8 cellular contexts compared by ENCODE assay signal in the genomic region with DNA sequence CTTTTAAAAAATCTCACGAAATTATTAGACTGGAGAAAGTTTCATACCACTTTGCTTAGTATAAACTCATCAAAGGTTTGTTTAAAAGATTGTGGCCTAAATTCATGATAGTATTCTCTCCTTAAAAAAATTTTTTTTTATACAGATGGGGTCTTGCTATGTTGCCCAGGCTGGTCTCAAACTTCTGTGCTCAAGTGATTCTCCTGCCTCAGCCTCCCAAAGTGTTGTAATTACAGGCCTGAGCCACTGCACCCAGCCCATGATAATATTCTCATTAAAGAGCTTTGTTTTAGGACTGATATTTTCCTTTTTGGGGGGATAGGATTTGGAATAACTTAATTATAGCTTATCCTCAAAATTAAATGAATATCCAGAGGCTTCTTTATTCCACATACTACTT.
"Had no signal": no experiment of that assay in that cellular context is flagged by ENCODE, and none has a peak within 500 bp of the region (broad histone marks: within the 10 kb centered on the region; RNA-seq: fewer than 3 reads in every experiment).

No MANE protein-coding gene starts in this region.

- H3K4me3 Mint-ChIP-seq: GM23338, H9, HFFc6 had no signal

- DNase-seq: H9, HCEC 1CT, HFFc6, IMR-90, KBM-7 had no signal

- H3K4me1 Mint-ChIP-seq: GM23338, H9 had no signal

- H3K9me3 Mint-ChIP-seq: GM23338, H9, HFFc6 had no signal

- ATAC-seq: GM23338 had no signal

- H3K27ac ChIP-seq: HL-60, KMS-11 had no signal

- H3K4me3 ChIP-seq: GM23338 had no signal

- H3K27ac Mint-ChIP-seq: GM23338, H9, HFFc6 had no signal
